17 cellular contexts compared by ENCODE assay signal in the genomic region with DNA sequence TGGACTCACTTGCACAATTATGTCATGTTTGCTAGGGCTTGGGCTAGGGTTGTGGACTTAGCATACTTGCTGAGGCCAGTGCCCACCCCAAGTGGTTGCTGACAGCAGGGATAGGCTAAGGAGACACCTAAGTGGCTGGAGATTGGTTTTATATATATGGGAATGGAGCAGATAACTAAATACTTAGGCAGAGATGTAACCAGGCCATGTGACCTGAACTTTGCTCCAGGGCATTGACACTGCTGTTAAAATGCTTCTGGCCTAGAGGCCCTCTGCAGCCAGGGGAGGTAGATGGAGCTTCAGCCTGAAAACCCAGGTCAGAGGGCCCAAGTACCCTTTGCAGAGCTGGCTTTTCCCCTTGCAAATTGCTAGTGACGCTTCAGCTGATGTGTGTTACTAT.
DNase-seq lines count a peak whose midpoint lies in the region; ATAC-seq lines count a peak whose summit lies in the region.
"Had no signal": no experiment of that assay in that cellular context is flagged by ENCODE, and none has a peak within 500 bp of the region (broad histone marks: within the 10 kb centered on the region; RNA-seq: fewer than 3 reads in every experiment).

No MANE protein-coding gene starts in this region.

- H3K27ac Mint-ChIP-seq in activated naive CD4-positive, alpha-beta T cell treated with anti-CD3 and anti-CD28 coated beads, Interleukin-2, amount 50 U/mL, for 24 hours: no peak overlapping the region
- H3K27ac Mint-ChIP-seq in memory B cell: no peak overlapping the region
- H3K27ac Mint-ChIP-seq in stimulated activated memory B cell treated with anti-CD40 and anti-IgM and Interleukin-4, amounts not matched to agents 10 μg/mL and 1 μg/mL and 100 μg/mL, for 72 hours: no peak overlapping the region
- H3K27ac Mint-ChIP-seq: activated CD4-positive, alpha-beta memory T cell treated with anti-CD3 and anti-CD28 coated beads, Interleukin-2, amount 10 ng/mL, durations not matched to agents 7 days and 5 days had no signal

- no peak for ATAC-seq in memory B cell (ENCODE audit: low read depth)
- ATAC-seq in stimulated activated memory B cell treated with anti-CD40 and anti-IgM and Interleukin-4, amounts not matched to agents 10 μg/mL and 1 μg/mL and 100 μg/mL, for 72 hours: no peak
- no peak for ATAC-seq in HG02588 (IDR thresholded peaks at IDR 0.05; ENCODE audit: unreplicated experiment)
- ATAC-seq: heart left ventricle had no signal

- H3K9me3 Mint-ChIP-seq in activated naive CD4-positive, alpha-beta T cell treated with anti-CD3 and anti-CD28 coated beads, Interleukin-2, amount 50 U/mL, for 24 hours: no peaks in the 10 kb centered on the region
- no peaks in the 10 kb centered on the region for H3K9me3 Mint-ChIP-seq in memory B cell
- no peaks in the 10 kb centered on the region for H3K9me3 Mint-ChIP-seq in stimulated activated memory B cell treated with anti-CD40 and anti-IgM and Interleukin-4, amounts not matched to agents 10 μg/mL and 1 μg/mL and 100 μg/mL, for 72 hours
- H3K9me3 Mint-ChIP-seq: activated CD4-positive, alpha-beta memory T cell treated with anti-CD3 and anti-CD28 coated beads, Interleukin-2, amount 10 ng/mL, durations not matched to agents 7 days and 5 days had no signal

- H3K4me1 Mint-ChIP-seq in activated naive CD4-positive, alpha-beta T cell treated with anti-CD3 and anti-CD28 coated beads, Interleukin-2, amount 50 U/mL, for 24 hours: peaks cover 9% of the 10 kb centered on the region
- peaks cover 11% of the 10 kb centered on the region for H3K4me1 Mint-ChIP-seq in memory B cell
- H3K4me1 Mint-ChIP-seq in stimulated activated memory B cell treated with anti-CD40 and anti-IgM and Interleukin-4, amounts not matched to agents 10 μg/mL and 1 μg/mL and 100 μg/mL, for 72 hours: peaks cover 23% of the 10 kb centered on the region

- peak overlapping the region; percentile 76 for H3K4me3 Mint-ChIP-seq in activated naive CD4-positive, alpha-beta T cell treated with anti-CD3 and anti-CD28 coated beads, Interleukin-2, amount 50 U/mL, for 24 hours
- peak overlapping the region; percentile 35 for H3K4me3 Mint-ChIP-seq in memory B cell
- H3K4me3 Mint-ChIP-seq in stimulated activated memory B cell treated with anti-CD40 and anti-IgM and Interleukin-4, amounts not matched to agents 10 μg/mL and 1 μg/mL and 100 μg/mL, for 72 hours: peak overlapping the region; percentile 96

- in situ Hi-C loops in ACHN (cut with HindIII; ENCODE audit: low pct_ligation_motif_present, low pct_unique_long_range_greater_than_20kb, low sequenced_read_pairs): no loop called here

- H3K27me3 Mint-ChIP-seq in activated naive CD4-positive, alpha-beta T cell treated with anti-CD3 and anti-CD28 coated beads, Interleukin-2, amount 50 U/mL, for 24 hours: peaks cover 30% of the 10 kb centered on the region
- H3K27me3 Mint-ChIP-seq in memory B cell: peaks cover 1% of the 10 kb centered on the region
- no peaks in the 10 kb centered on the region for H3K27me3 Mint-ChIP-seq in stimulated activated memory B cell treated with anti-CD40 and anti-IgM and Interleukin-4, amounts not matched to agents 10 μg/mL and 1 μg/mL and 100 μg/mL, for 72 hours

- no peak for DNase-seq in activated naive CD4-positive, alpha-beta T cell treated with anti-CD3 and anti-CD28 coated beads, Interleukin-2, amount 50 U/mL, for 16 hours
- peak; percentile 19 for DNase-seq in T1000 (lab: John Stamatoyannopoulos, UW)
- no peak for DNase-seq in memory B cell (ENCODE audit: low spot score in 2 of 2)
- no peak for DNase-seq in ACHN
- DNase-seq in activated T-cell treated with anti-CD3 and anti-CD28 coated beads for 4 hours: no peak
- DNase-seq: activated CD4-positive, alpha-beta memory T cell treated with anti-CD3 and anti-CD28 coated beads, Interleukin-2, amount 10 ng/mL, durations not matched to agents 7 days and 5 days; dermis blood vessel endothelial cell; esophagus squamous epithelium; heart left ventricle; NCI-H1694; NCI-H446 treated with DMSO at 0.1 percent for 48 hours; SHP77 treated with DMSO at 0.1 percent for 48 hours; stomach; uterus had no signal

- H3K36me3 Mint-ChIP-seq in activated naive CD4-positive, alpha-beta T cell treated with anti-CD3 and anti-CD28 coated beads, Interleukin-2, amount 50 U/mL, for 24 hours: no peaks in the 10 kb centered on the region
- H3K36me3 Mint-ChIP-seq in memory B cell: no peaks in the 10 kb centered on the region
- H3K36me3 Mint-ChIP-seq in stimulated activated memory B cell treated with anti-CD40 and anti-IgM and Interleukin-4, amounts not matched to agents 10 μg/mL and 1 μg/mL and 100 μg/mL, for 72 hours: no peaks in the 10 kb centered on the region

Comparison
In these comparisons a context has a peak if more than half of its experiments do, and no peak if none do; other contexts are left out.
1. H3K4me3 Mint-ChIP-seq: peak in every context shown above with its lines; median percentile 96 in stimulated activated memory B cell treated with anti-CD40 and anti-IgM and Interleukin-4, amounts not matched to agents 10 μg/mL and 1 μg/mL and 100 μg/mL, for 72 hours; 76 in activated naive CD4-positive, alpha-beta T cell treated with anti-CD3 and anti-CD28 coated beads, Interleukin-2, amount 50 U/mL, for 24 hours; 35 in memory B cell.